11 cellular contexts compared by ENCODE assay signal in genomic region chr1:208170252-208170651, GRCh38.
DNase-seq lines count a peak whose midpoint lies in the region; ATAC-seq, FAIRE-seq and TF ChIP-seq lines count a peak whose summit lies in the region.
"Had no signal": no experiment of that assay in that cellular context is flagged by ENCODE, and none has a peak within 500 bp of the region (broad histone marks: within the 10 kb centered on the region; RNA-seq: fewer than 3 reads in every experiment).

No MANE protein-coding gene starts in this region.

- DNase-seq in DMS 273 (lab: John Stamatoyannopoulos, UW; ENCODE audit: unreplicated experiment) (peak; percentile 90), NCI-H1092 (lab: John Stamatoyannopoulos, UW) (peak; percentile 69), mucosa of descending colon (no peak), NOMO-1 (lab: John Stamatoyannopoulos, UW; ENCODE audit: unreplicated experiment in 2 of 2) (no peak), A172 (ENCODE audit: low spot score) (no peak), GM19239 (ENCODE audit: insufficient read length, low spot score) (no peak)

- H3K4me1 ChIP-seq in mucosa of descending colon (ENCODE audit: low read depth): no peaks in the 10 kb centered on the region
- peaks cover 0 to 66% (median 5%) of the 10 kb centered on the region in 3 donors for H3K4me1 ChIP-seq in gastroesophageal sphincter

- no peaks in the 10 kb centered on the region for H3K27me3 ChIP-seq in gastroesophageal sphincter
- H3K27me3 ChIP-seq: ascending aorta, esophagus muscularis mucosa had no signal

- intact Hi-C loops in mucosa of descending colon (cut with DNase I, micrococcal nuclease): no loop called here

- no peaks in the 10 kb centered on the region for H3K36me3 ChIP-seq in mucosa of descending colon (ENCODE audit: low read depth)
- H3K36me3 ChIP-seq in gastroesophageal sphincter: peaks cover 0 to 7% of the 10 kb centered on the region in 2 donors
- H3K36me3 ChIP-seq: esophagus muscularis mucosa had no signal

- 12 to 31% methylated on average over 2 to 4 of the region's 4 CpGs for WGBS in gastroesophageal sphincter (ENCODE audit: low coverage in 1 of 2), 2 donors

- TF ChIP-seq EP300 in gastroesophageal sphincter (IDR thresholded peaks at IDR 0.05): no peak

- FAIRE-seq in GM19239 (lab: Jason Lieb, UNC): no peak

- ATAC-seq in SK-N-SH treated with all-trans-retinoic acid at 6 μM for 48 hours: peak; percentile 32; the same call in 2 of the 3 replicates
- peak; percentile 16 for ATAC-seq in mucosa of descending colon
- no peak for ATAC-seq in gastroesophageal sphincter
- ATAC-seq: left lobe of liver had no signal

- no peak for TF ChIP-seq CTCF in mucosa of descending colon (IDR thresholded peaks at IDR 0.05)
- no peak for TF ChIP-seq CTCF in gastroesophageal sphincter (IDR thresholded peaks at IDR 0.05)

- no peak for TF ChIP-seq POLR2A in gastroesophageal sphincter (IDR thresholded peaks at IDR 0.05)

- H3K9me3 ChIP-seq in mucosa of descending colon (no peaks in the 10 kb centered on the region), gastroesophageal sphincter (no peaks in the 10 kb centered on the region)
- H3K9me3 ChIP-seq: ascending aorta, esophagus muscularis mucosa had no signal

- H3K27ac ChIP-seq in gastroesophageal sphincter: no peak overlapping the region
- H3K27ac ChIP-seq: ascending aorta, esophagus muscularis mucosa had no signal

- H3K4me3 ChIP-seq in mucosa of descending colon: no peak overlapping the region
- H3K4me3 ChIP-seq in gastroesophageal sphincter: no peak overlapping the region
- H3K4me3 ChIP-seq: ascending aorta, esophagus muscularis mucosa had no signal

TF ChIP-seq in SK-N-SH treated with all-trans-retinoic acid at 6 μM for 48 hours, 23 proteins besides CTCF, POLR2A, EP300 and RAD21:
- TF ChIP-seq PATZ1 (CRISPR knock-in tag; IDR thresholded peaks at IDR 0.05; ENCODE audit: borderline replicate concordance): no peak
- TF ChIP-seq ZFP3 (CRISPR knock-in tag; IDR thresholded peaks at IDR 0.05): no peak
- no peak for TF ChIP-seq SNAI2 (CRISPR knock-in tag; IDR thresholded peaks at IDR 0.05)
- no peak for TF ChIP-seq ESRRG (CRISPR knock-in tag; IDR thresholded peaks at IDR 0.05)
- TF ChIP-seq ISL1 (CRISPR knock-in tag; IDR thresholded peaks at IDR 0.05): no peak
TF ChIP-seq in SK-N-SH treated with all-trans-retinoic acid at 6 μM for 48 hours: peak in this region for 0.

Comparison
In these comparisons a context has a peak if more than half of its experiments do, and no peak if none do; other contexts are left out.
1. DNase-seq: peak in DMS 273 (single experiment) and NCI-H1092 (single experiment); none in mucosa of descending colon (0 of 3), NOMO-1 (0 of 2), A172 (single experiment) and GM19239 (single experiment).